8 cellular contexts compared by ENCODE assay signal in the genomic region with DNA sequence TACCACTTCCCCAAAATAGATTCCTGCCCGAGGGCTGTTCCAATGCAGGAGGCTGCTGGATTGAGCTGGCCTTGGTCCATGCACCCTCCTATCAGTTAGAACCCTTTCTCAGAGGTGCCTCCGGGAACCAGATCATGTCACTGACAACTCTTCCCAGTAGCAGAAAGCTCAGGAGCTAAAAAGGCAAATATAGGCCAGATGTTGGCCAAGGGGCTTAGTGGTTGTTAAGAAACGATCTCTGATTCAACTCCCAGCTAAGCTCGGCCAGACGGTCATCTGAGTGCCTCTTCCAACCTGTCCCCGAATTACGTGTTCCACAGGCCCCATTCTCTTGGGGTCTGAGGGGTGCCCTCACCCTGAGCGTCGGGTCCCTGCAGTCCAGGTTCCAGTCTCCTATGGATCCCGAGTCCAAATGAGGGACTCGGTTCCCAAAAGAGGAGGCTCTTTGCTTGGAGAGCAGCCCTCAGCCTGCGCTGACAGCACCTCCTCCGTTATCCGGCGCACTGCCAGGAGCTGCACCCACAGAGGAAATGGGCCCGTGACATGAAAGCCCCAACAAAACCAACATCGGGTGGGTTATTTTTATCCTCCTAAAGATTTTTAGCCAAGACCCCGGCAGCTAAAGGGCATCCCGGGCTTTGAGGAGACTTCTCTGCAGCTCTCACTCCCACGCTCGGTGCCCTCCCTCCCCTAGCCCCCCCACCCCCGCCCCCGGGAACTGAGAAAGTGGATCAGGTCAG.
DNase-seq lines count a peak whose midpoint lies in the region; ATAC-seq and TF ChIP-seq lines count a peak whose summit lies in the region.

No MANE protein-coding gene starts in this region.

- no peaks in the 10 kb centered on the region for H3K9me3 ChIP-seq in right atrium auricular region

- intact Hi-C loops in Right ventricle myocardium inferior (cut with DNase I) = no loop called here

- DNase-seq in Right ventricle myocardium inferior (ENCODE audit: missing footprints) (no peak), right atrium auricular region (ENCODE audit: low spot score) (no peak), foreskin keratinocyte (no peak), NCI-H748 (lab: John Stamatoyannopoulos, UW; ENCODE audit: unreplicated experiment) (no peak), SKM-1 treated with dmso at 0.1 percent for 144 hours (lab: John Stamatoyannopoulos, UW; ENCODE audit: unreplicated experiment) (no peak)
- peak; percentile 20 to 24 for DNase-seq in activated CD4-positive, alpha-beta T cell treated with anti-CD3 and anti-CD28 coated beads, Interleukin-2, amount 50 U/mL, for 4 hours
- peak; percentile 60 for DNase-seq in stimulated activated CD8-positive, alpha-beta memory T cell treated with anti-CD3 and anti-CD28 coated beads, Interleukin-4, amount 100 ng/mL, for 48 hours

- TF ChIP-seq CTCF in right atrium auricular region (IDR thresholded peaks at IDR 0.05) (no peak), foreskin keratinocyte (conservative IDR thresholded peaks at IDR 0.05) (no peak)

- ATAC-seq in Right ventricle myocardium inferior = peak; percentile 6
- peak; percentile 31 for ATAC-seq in foreskin keratinocyte
- ATAC-seq in HG03280 (IDR thresholded peaks at IDR 0.05; ENCODE audit: unreplicated experiment) = no peak

- no peak overlapping the region for H3K4me3 ChIP-seq in right atrium auricular region

- no peak overlapping the region for H3K27ac ChIP-seq in right atrium auricular region
- H3K27ac ChIP-seq in foreskin keratinocyte = no peak overlapping the region

- no peaks in the 10 kb centered on the region for H3K36me3 ChIP-seq in right atrium auricular region

- H3K4me1 ChIP-seq in right atrium auricular region = peaks cover 0 to 27% of the 10 kb centered on the region in 2 donors
- H3K4me1 ChIP-seq in foreskin keratinocyte = no peaks in the 10 kb centered on the region

- H3K27me3 ChIP-seq in right atrium auricular region = no peaks in the 10 kb centered on the region
- H3K27me3 ChIP-seq in foreskin keratinocyte = peaks cover 4% of the 10 kb centered on the region

Comparison
In these comparisons a context has a peak if more than half of its experiments do, and no peak if none do; other contexts are left out.
1. DNase-seq: peak in activated CD4-positive, alpha-beta T cell treated with anti-CD3 and anti-CD28 coated beads, Interleukin-2, amount 50 U/mL, for 4 hours (2 of 2) and stimulated activated CD8-positive, alpha-beta memory T cell treated with anti-CD3 and anti-CD28 coated beads, Interleukin-4, amount 100 ng/mL, for 48 hours (single experiment); none in Right ventricle myocardium inferior (single experiment), right atrium auricular region (single experiment), foreskin keratinocyte (0 of 2), NCI-H748 (single experiment) and SKM-1 treated with dmso at 0.1 percent for 144 hours (single experiment).